In the genomic region with DNA sequence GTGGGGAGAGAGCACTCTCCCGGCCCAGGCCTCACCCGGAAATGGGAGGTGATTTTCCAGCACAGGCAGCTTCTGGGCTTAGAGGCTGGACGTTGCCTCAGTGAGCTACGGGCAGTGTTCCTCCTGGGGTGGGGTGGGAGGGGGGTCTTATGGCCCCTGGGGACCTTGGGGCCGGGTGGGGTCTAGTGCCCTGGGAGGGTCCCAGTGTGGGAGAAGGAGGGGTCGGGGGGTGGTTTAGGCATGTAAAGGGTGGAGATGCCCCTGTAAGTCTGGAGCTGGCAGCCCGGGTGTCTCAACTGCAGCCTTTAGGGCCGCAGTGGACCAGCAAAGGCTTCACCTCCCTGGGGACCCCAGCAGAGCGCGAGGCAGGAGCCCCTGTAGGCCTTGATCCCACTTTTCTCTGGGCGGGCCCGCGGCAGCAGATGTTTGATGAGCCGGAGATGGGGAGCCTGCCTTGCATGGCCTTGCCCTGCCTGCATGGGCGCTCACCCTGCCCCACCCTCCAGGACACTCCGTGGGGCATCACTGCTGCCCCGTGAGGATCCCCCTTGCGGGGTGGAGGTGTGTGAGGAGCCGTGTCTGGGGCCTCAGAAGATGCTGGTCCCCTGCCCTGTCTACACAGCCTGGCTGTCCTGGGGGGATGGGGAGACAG, we compare ENCODE assay signal across 16 cellular contexts.
DNase-seq lines count a peak whose midpoint lies in the region; ATAC-seq, FAIRE-seq and TF ChIP-seq lines count a peak whose summit lies in the region.
"Had no signal": no experiment of that assay in that cellular context is flagged by ENCODE, and none has a peak within 500 bp of the region (broad histone marks: within the 10 kb centered on the region; RNA-seq: fewer than 3 reads in every experiment).

No MANE protein-coding gene starts in this region.

- peak overlapping the region in 5 of 11 experiments; percentile 30 to 56 (median 36); a peak in 4 of 22 replicates for H3K27ac ChIP-seq in BLaER1 treated with 17β-estradiol and CSF1 and Interleukin-3, amounts not matched to agents 10 nM and 100 nM
- H3K27ac ChIP-seq in RWPE2 (ENCODE audit: poor library complexity, severe bottlenecking) (no peak overlapping the region), small intestine (ENCODE audit: low read depth in 1 of 2, low read length in 1 of 2) (no peak overlapping the region)
- H3K27ac ChIP-seq: KMS-11 had no signal

- no peaks in the 10 kb centered on the region for H3K27me3 ChIP-seq in BLaER1 treated with 17β-estradiol and CSF1 and Interleukin-3, amounts not matched to agents 10 nM and 100 nM
- H3K27me3 ChIP-seq in RWPE2 (ENCODE audit: insufficient read depth, poor library complexity, severe bottlenecking) (peaks cover 8% of the 10 kb centered on the region), small intestine (ENCODE audit: control insufficient read depth in 2 of 2, insufficient read depth in 2 of 2, low read length in 2 of 2) (peaks cover 0 to 8% of the 10 kb centered on the region in 2 donors)

- ATAC-seq in RWPE2 (ENCODE audit: low read depth) (no peak; the same call in 2 of the 3 replicates), left colon (peak; percentile 82), SK-N-SH treated with all-trans-retinoic acid at 6 μM for 48 hours (no peak), HG03280 (IDR thresholded peaks at IDR 0.05; ENCODE audit: unreplicated experiment) (no peak)

- 36 to 56% (median 55%) methylated on average over 13 to 19 of the region's 19 CpGs for WGBS in small intestine, 3 donors

- no peak for TF ChIP-seq CTCF in RWPE2 (IDR thresholded peaks at IDR 0.05; ENCODE audit: poor library complexity, severe bottlenecking)

- peak overlapping the region in 6 of 11 experiments; percentile 10 to 54 (median 16); a peak in 1 of 22 replicates for H3K9ac ChIP-seq in BLaER1 treated with 17β-estradiol and CSF1 and Interleukin-3, amounts not matched to agents 10 nM and 100 nM
- H3K9ac ChIP-seq: KMS-11 had no signal

- intact Hi-C loops in left colon (cut with DNase I, micrococcal nuclease): no loop called here

- no peaks in the 10 kb centered on the region for H3K36me3 ChIP-seq in BLaER1 treated with 17β-estradiol and CSF1 and Interleukin-3, amounts not matched to agents 10 nM and 100 nM
- H3K36me3 ChIP-seq in RWPE2 (ENCODE audit: low read depth) (no peaks in the 10 kb centered on the region), small intestine (ENCODE audit: control insufficient read depth in 2 of 2, insufficient read depth in 2 of 2, low read length in 2 of 2) (no peaks in the 10 kb centered on the region)

- peaks cover 0 to 18% (median 13%) of the 10 kb centered on the region in 11 experiments; a peak in 18 of 22 replicates for H3K9me3 ChIP-seq in BLaER1 treated with 17β-estradiol and CSF1 and Interleukin-3, amounts not matched to agents 10 nM and 100 nM (replicated peaks in 1 of 11)
- H3K9me3 ChIP-seq in RWPE2 (ENCODE audit: severe bottlenecking) (no peaks in the 10 kb centered on the region), small intestine (ENCODE audit: control insufficient read depth, low read depth) (no peaks in the 10 kb centered on the region)

- H3K4me2 ChIP-seq in BLaER1 treated with 17β-estradiol and CSF1 and Interleukin-3, amounts not matched to agents 10 nM and 100 nM: peak overlapping the region; percentile 63 to 80 (median 71)
- H3K4me2 ChIP-seq: KMS-11 had no signal

- H3K4me3 ChIP-seq in BLaER1 treated with 17β-estradiol and CSF1 and Interleukin-3, amounts not matched to agents 10 nM and 100 nM: no peak overlapping the region; a peak in 1 of 20 replicates
- H3K4me3 ChIP-seq in RWPE2 (ENCODE audit: severe bottlenecking): no peak overlapping the region
- no peak overlapping the region for H3K4me3 ChIP-seq in small intestine (ENCODE audit: low read depth in 1 of 2, low read length in 2 of 2)

- peaks cover 18 to 32% (median 25%) of the 10 kb centered on the region in 10 experiments for H3K4me1 ChIP-seq in BLaER1 treated with 17β-estradiol and CSF1 and Interleukin-3, amounts not matched to agents 10 nM and 100 nM
- H3K4me1 ChIP-seq in RWPE2 (ENCODE audit: insufficient read depth, poor library complexity, severe bottlenecking) (no peaks in the 10 kb centered on the region), small intestine (ENCODE audit: control insufficient read depth in 2 of 2, insufficient read depth in 1 of 2, low read depth in 1 of 2, low read length in 1 of 2) (no peaks in the 10 kb centered on the region)

- FAIRE-seq in small intestine (lab: Jason Lieb, UNC): no peak

- DNase-seq in RWPE2 (ENCODE audit: low spot score) (peak; percentile 43), left colon (peak in 1 of 2 donors; percentile 32), small intestine (peak; percentile 31), cortex of kidney (lab: John Stamatoyannopoulos, UW) (no peak)
- DNase-seq: AML-193, DMS79 treated with DMSO at 0.1 percent for 48 hours, MV-4-11, NCI-H1417 treated with DMSO at 0.1 percent for 48 hours, NCI-H187 treated with DMSO at 0.1 percent for 48 hours, NCI-H2227 treated with DMSO at 0.1 percent for 48 hours, NCI-H524, SIG-M5 had no signal

- H4K20me1 ChIP-seq in BLaER1 treated with 17β-estradiol and CSF1 and Interleukin-3, amounts not matched to agents 10 nM and 100 nM: no peaks in the 10 kb centered on the region

TF ChIP-seq in SK-N-SH treated with all-trans-retinoic acid at 6 μM for 48 hours, 23 proteins besides CTCF, POLR2A, EP300 and RAD21 (continues in another document):
- TF ChIP-seq, protein P1, sequence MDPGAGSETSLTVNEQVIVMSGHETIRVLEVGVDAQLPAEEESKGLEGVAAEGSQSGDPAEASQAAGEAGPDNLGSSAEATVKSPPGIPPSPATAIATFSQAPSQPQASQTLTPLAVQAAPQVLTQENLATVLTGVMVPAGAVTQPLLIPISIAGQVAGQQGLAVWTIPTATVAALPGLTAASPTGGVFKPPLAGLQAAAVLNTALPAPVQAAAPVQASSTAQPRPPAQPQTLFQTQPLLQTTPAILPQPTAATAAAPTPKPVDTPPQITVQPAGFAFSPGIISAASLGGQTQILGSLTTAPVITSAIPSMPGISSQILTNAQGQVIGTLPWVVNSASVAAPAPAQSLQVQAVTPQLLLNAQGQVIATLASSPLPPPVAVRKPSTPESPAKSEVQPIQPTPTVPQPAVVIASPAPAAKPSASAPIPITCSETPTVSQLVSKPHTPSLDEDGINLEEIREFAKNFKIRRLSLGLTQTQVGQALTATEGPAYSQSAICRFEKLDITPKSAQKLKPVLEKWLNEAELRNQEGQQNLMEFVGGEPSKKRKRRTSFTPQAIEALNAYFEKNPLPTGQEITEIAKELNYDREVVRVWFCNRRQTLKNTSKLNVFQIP (CRISPR knock-in tag; IDR thresholded peaks at IDR 0.05; ENCODE audit: borderline replicate concordance, low read depth): no peak
- TF ChIP-seq, protein P2, sequence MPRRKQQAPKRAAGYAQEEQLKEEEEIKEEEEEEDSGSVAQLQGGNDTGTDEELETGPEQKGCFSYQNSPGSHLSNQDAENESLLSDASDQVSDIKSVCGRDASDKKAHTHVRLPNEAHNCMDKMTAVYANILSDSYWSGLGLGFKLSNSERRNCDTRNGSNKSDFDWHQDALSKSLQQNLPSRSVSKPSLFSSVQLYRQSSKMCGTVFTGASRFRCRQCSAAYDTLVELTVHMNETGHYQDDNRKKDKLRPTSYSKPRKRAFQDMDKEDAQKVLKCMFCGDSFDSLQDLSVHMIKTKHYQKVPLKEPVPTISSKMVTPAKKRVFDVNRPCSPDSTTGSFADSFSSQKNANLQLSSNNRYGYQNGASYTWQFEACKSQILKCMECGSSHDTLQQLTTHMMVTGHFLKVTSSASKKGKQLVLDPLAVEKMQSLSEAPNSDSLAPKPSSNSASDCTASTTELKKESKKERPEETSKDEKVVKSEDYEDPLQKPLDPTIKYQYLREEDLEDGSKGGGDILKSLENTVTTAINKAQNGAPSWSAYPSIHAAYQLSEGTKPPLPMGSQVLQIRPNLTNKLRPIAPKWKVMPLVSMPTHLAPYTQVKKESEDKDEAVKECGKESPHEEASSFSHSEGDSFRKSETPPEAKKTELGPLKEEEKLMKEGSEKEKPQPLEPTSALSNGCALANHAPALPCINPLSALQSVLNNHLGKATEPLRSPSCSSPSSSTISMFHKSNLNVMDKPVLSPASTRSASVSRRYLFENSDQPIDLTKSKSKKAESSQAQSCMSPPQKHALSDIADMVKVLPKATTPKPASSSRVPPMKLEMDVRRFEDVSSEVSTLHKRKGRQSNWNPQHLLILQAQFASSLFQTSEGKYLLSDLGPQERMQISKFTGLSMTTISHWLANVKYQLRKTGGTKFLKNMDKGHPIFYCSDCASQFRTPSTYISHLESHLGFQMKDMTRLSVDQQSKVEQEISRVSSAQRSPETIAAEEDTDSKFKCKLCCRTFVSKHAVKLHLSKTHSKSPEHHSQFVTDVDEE (CRISPR knock-in tag; IDR thresholded peaks at IDR 0.05): no peak
- TF ChIP-seq RARB (CRISPR knock-in tag; IDR thresholded peaks at IDR 0.05) (no peak), CSDC2 (CRISPR knock-in tag; IDR thresholded peaks at IDR 0.05) (no peak), ESRRG (CRISPR knock-in tag; IDR thresholded peaks at IDR 0.05) (no peak), TOX (CRISPR knock-in tag; IDR thresholded peaks at IDR 0.05; ENCODE audit: borderline replicate concordance) (no peak), ZNF565 (CRISPR knock-in tag; conservative IDR thresholded peaks at IDR 0.05; ENCODE audit: low read depth) (no peak), BACH2 (CRISPR knock-in tag; IDR thresholded peaks at IDR 0.05; ENCODE audit: borderline replicate concordance) (no peak), ZC3H10 (CRISPR knock-in tag; IDR thresholded peaks at IDR 0.05) (no peak), PPARA (CRISPR knock-in tag; IDR thresholded peaks at IDR 0.05; ENCODE audit: borderline replicate concordance) (no peak), ISL1 (CRISPR knock-in tag; IDR thresholded peaks at IDR 0.05) (no peak), ZFP3 (CRISPR knock-in tag; IDR thresholded peaks at IDR 0.05) (no peak), TCF4 (CRISPR knock-in tag; IDR thresholded peaks at IDR 0.05; ENCODE audit: borderline replicate concordance) (no peak), ZFP30 (CRISPR knock-in tag; IDR thresholded peaks at IDR 0.05) (no peak), ZNF70 (CRISPR knock-in tag; IDR thresholded peaks at IDR 0.05) (no peak)
